24 cellular contexts compared by ENCODE assay signal in genomic region chr3:172293093-172293492, GRCh38.
"Had no signal": no experiment of that assay in that cellular context is flagged by ENCODE, and none has a peak within 500 bp of the region (broad histone marks: within the 10 kb centered on the region; RNA-seq: fewer than 3 reads in every experiment).

No MANE protein-coding gene starts in this region.

- H3K9me3 Mint-ChIP-seq: activated CD4-positive, alpha-beta memory T cell treated with anti-CD3 and anti-CD28 coated beads for 36 hours; activated CD4-positive, alpha-beta T cell treated with anti-CD3 and anti-CD28 coated beads, Interleukin-2, amount 10 ng/mL, durations not matched to agents 7 days and 5 days; activated naive CD4-positive, alpha-beta T cell treated with anti-CD3 and anti-CD28 coated beads, Interleukin-2, amount 50 U/mL, for 72 hours; activated naive CD8-positive, alpha-beta T cell treated with anti-CD3 and anti-CD28 coated beads, Interleukin-2, amount 50 U/mL, for 24 hours; activated T-cell treated with anti-CD3 and anti-CD28 coated beads, Interleukin-2, amount 50 U/mL, for 4 hours; T-cell had no signal

- DNase-seq: activated CD4-positive, alpha-beta memory T cell treated with anti-CD3 and anti-CD28 coated beads for 36 hours; activated CD4-positive, alpha-beta T cell treated with anti-CD3 and anti-CD28 coated beads, Interleukin-2, amount 10 ng/mL, durations not matched to agents 7 days and 5 days; activated CD4-positive, CD25-positive, alpha-beta regulatory T cell; activated CD8-positive, alpha-beta memory T cell treated with anti-CD3 and anti-CD28 coated beads for 24 hours; activated effector memory CD4-positive, alpha-beta T cell treated with anti-CD3 and anti-CD28 coated beads, Interleukin-2, amount 50 U/mL, for 16 hours; activated naive CD4-positive, alpha-beta T cell treated with Interleukin-2 at 50 U/mL for 16 hours; activated naive CD8-positive, alpha-beta T cell treated with anti-CD3 and anti-CD28 coated beads, Interleukin-2, amount 50 U/mL, for 24 hours; activated T-cell treated with anti-CD3 and anti-CD28 coated beads, Interleukin-2, amount 50 U/mL, for 4 hours; amniotic stem cell; body of pancreas; MM.1S; NCI-H1105; NCI-H1436; NCI-H1694 treated with DMSO at 0.1 percent for 48 hours; NCI-H2029 treated with DMSO at 0.1 percent for 48 hours; NCI-H510A treated with DMSO at 0.1 percent for 48 hours; PC-3; SIG-M5; T-cell had no signal

- ATAC-seq: activated naive CD4-positive, alpha-beta T cell treated with anti-CD3 and anti-CD28 coated beads, Interleukin-2, amount 50 U/mL, for 72 hours; activated naive CD8-positive, alpha-beta T cell treated with anti-CD3 and anti-CD28 coated beads, Interleukin-2, amount 50 U/mL, for 24 hours; activated T-cell treated with anti-CD3 and anti-CD28 coated beads, Interleukin-2, amount 50 U/mL, for 4 hours; body of pancreas; PC-3; T-cell had no signal

- H3K27me3 ChIP-seq: ascending aorta, body of pancreas had no signal

- H3K36me3 Mint-ChIP-seq: activated naive CD4-positive, alpha-beta T cell treated with anti-CD3 and anti-CD28 coated beads, Interleukin-2, amount 50 U/mL, for 72 hours had no signal

- H3K9ac ChIP-seq: KMS-11 had no signal

- H3K4me3 Mint-ChIP-seq: activated CD4-positive, alpha-beta memory T cell treated with anti-CD3 and anti-CD28 coated beads for 36 hours; activated CD4-positive, alpha-beta T cell treated with anti-CD3 and anti-CD28 coated beads, Interleukin-2, amount 10 ng/mL, durations not matched to agents 7 days and 5 days; activated naive CD8-positive, alpha-beta T cell treated with anti-CD3 and anti-CD28 coated beads, Interleukin-2, amount 50 U/mL, for 24 hours; activated T-cell treated with anti-CD3 and anti-CD28 coated beads, Interleukin-2, amount 50 U/mL, for 4 hours; T-cell had no signal

- H3K9me3 ChIP-seq: ascending aorta, body of pancreas had no signal

- H3K4me3 ChIP-seq: ascending aorta, body of pancreas, SK-N-MC had no signal

- H3K4me2 ChIP-seq: KMS-11 had no signal

- H3K27me3 Mint-ChIP-seq: activated CD4-positive, alpha-beta memory T cell treated with anti-CD3 and anti-CD28 coated beads for 36 hours; activated CD4-positive, alpha-beta T cell treated with anti-CD3 and anti-CD28 coated beads, Interleukin-2, amount 10 ng/mL, durations not matched to agents 7 days and 5 days; activated naive CD8-positive, alpha-beta T cell treated with anti-CD3 and anti-CD28 coated beads, Interleukin-2, amount 50 U/mL, for 24 hours; T-cell had no signal

- H3K27ac ChIP-seq: ascending aorta, body of pancreas, KMS-11, SK-N-MC, VCaP had no signal

- H3K27ac Mint-ChIP-seq: activated CD4-positive, alpha-beta memory T cell treated with anti-CD3 and anti-CD28 coated beads for 36 hours; activated CD4-positive, alpha-beta T cell treated with anti-CD3 and anti-CD28 coated beads, Interleukin-2, amount 10 ng/mL, durations not matched to agents 7 days and 5 days; activated naive CD8-positive, alpha-beta T cell treated with anti-CD3 and anti-CD28 coated beads, Interleukin-2, amount 50 U/mL, for 24 hours; T-cell had no signal
